ENCODE assay signal across 1 cellular context in genomic region chr6:129578315-129578714, GRCh38.
TF ChIP-seq lines count a peak whose summit lies in the region.

No MANE protein-coding gene starts in this region.

TF ChIP-seq in K562, 482 proteins besides CTCF, POLR2A, EP300 and RAD21 (continued from another document):
- TF ChIP-seq TEAD2 (tag; IDR thresholded peaks at IDR 0.05), result no peak
- TF ChIP-seq GABPB2 (CRISPR knock-in tag; conservative IDR thresholded peaks at IDR 0.05), result no peak
- no peak for TF ChIP-seq CTBP1 (IDR thresholded peaks at IDR 0.05; ENCODE audit: borderline replicate concordance)
- no peak for TF ChIP-seq NFE2L1 (tag; IDR thresholded peaks at IDR 0.05; ENCODE audit: borderline replicate concordance, low read depth)
- TF ChIP-seq SMAD1 (IDR thresholded peaks at IDR 0.05; ENCODE audit: low read depth, low read length, partially characterized antibody), result no peak
- no peak for TF ChIP-seq PTRF (tag; IDR thresholded peaks at IDR 0.05)
- TF ChIP-seq ZNF551 (CRISPR knock-in tag; IDR thresholded peaks at IDR 0.05), result no peak
- TF ChIP-seq SIX5 (IDR thresholded peaks at IDR 0.05; ENCODE audit: borderline replicate concordance in 1 of 2, insufficient read depth in 1 of 2, low read depth in 1 of 2, low read length in 2 of 2), result no peak
- TF ChIP-seq ZNF316 (IDR thresholded peaks at IDR 0.05), result peak; percentile 72
- no peak for TF ChIP-seq KDM5B (IDR thresholded peaks at IDR 0.05; ENCODE audit: insufficient replicate concordance, low read depth, low read length)
- no peak for TF ChIP-seq ZEB2 (IDR thresholded peaks at IDR 0.05)
- peak; percentile 45 for TF ChIP-seq TCF3 (CRISPR knock-in tag; IDR thresholded peaks at IDR 0.05)
- TF ChIP-seq SREBF2 (CRISPR knock-in tag; IDR thresholded peaks at IDR 0.05), result no peak
- TF ChIP-seq ZBTB7A (IDR thresholded peaks at IDR 0.05; ENCODE audit: borderline replicate concordance, control insufficient read depth, low read depth, low read length), result no peak
- TF ChIP-seq, protein P1, sequence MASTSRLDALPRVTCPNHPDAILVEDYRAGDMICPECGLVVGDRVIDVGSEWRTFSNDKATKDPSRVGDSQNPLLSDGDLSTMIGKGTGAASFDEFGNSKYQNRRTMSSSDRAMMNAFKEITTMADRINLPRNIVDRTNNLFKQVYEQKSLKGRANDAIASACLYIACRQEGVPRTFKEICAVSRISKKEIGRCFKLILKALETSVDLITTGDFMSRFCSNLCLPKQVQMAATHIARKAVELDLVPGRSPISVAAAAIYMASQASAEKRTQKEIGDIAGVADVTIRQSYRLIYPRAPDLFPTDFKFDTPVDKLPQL (IDR thresholded peaks at IDR 0.05; ENCODE audit: extremely low read depth, insufficient read length), result no peak
- no peak for TF ChIP-seq ETS1 (conservative IDR thresholded peaks at IDR 0.05; ENCODE audit: control insufficient read depth, low read depth, low read length)
- peak; percentile 51 for TF ChIP-seq CBFA2T3 (IDR thresholded peaks at IDR 0.05)
- no peak for TF ChIP-seq PHB (CRISPR knock-in tag; IDR thresholded peaks at IDR 0.05)
- TF ChIP-seq RFX1 (IDR thresholded peaks at IDR 0.05), result no peak
- no peak for TF ChIP-seq BRCA1 (IDR thresholded peaks at IDR 0.05)
- no peak for TF ChIP-seq BRCA1 (CRISPR knock-in tag; IDR thresholded peaks at IDR 0.05)
- no peak for TF ChIP-seq TRIM24 (IDR thresholded peaks at IDR 0.05)
- no peak for TF ChIP-seq ZFP91 (CRISPR knock-in tag; IDR thresholded peaks at IDR 0.05)
- no peak for TF ChIP-seq ZNF57 (CRISPR knock-in tag; IDR thresholded peaks at IDR 0.05)
- TF ChIP-seq SIN3B (IDR thresholded peaks at IDR 0.05; ENCODE audit: low read depth), result no peak
- TF ChIP-seq ZBED1 (IDR thresholded peaks at IDR 0.05), result no peak
- no peak for TF ChIP-seq ZBTB17 (CRISPR knock-in tag; IDR thresholded peaks at IDR 0.05)
- no peak for TF ChIP-seq ETV6 (IDR thresholded peaks at IDR 0.05; ENCODE audit: borderline replicate concordance in 1 of 2, low read depth in 2 of 2, low read length in 1 of 2)
- no peak for TF ChIP-seq ETV6 (CRISPR knock-in tag; IDR thresholded peaks at IDR 0.05; ENCODE audit: borderline replicate concordance)
- TF ChIP-seq, protein P2, sequence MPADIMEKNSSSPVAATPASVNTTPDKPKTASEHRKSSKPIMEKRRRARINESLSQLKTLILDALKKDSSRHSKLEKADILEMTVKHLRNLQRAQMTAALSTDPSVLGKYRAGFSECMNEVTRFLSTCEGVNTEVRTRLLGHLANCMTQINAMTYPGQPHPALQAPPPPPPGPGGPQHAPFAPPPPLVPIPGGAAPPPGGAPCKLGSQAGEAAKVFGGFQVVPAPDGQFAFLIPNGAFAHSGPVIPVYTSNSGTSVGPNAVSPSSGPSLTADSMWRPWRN (IDR thresholded peaks at IDR 0.05; ENCODE audit: low read depth), result no peak
- TF ChIP-seq ZNF12 (CRISPR knock-in tag; IDR thresholded peaks at IDR 0.05), result no peak
- TF ChIP-seq NFYB (IDR thresholded peaks at IDR 0.05; ENCODE audit: extremely low read depth, insufficient read length), result no peak
- TF ChIP-seq ZNF695 (CRISPR knock-in tag; IDR thresholded peaks at IDR 0.05), result no peak
- no peak for TF ChIP-seq RBM14 (IDR thresholded peaks at IDR 0.05; ENCODE audit: borderline replicate concordance, insufficient read depth, low read depth, low read length)
- no peak for TF ChIP-seq KAT8 (IDR thresholded peaks at IDR 0.05; ENCODE audit: low read depth)
- no peak for TF ChIP-seq BCOR (IDR thresholded peaks at IDR 0.05)
- TF ChIP-seq PHB2 (IDR thresholded peaks at IDR 0.05; ENCODE audit: low read depth), result no peak
- TF ChIP-seq CC2D1A (IDR thresholded peaks at IDR 0.05), result no peak
- no peak for TF ChIP-seq NCOA1 (IDR thresholded peaks at IDR 0.05; ENCODE audit: low read depth)
- no peak for TF ChIP-seq CSDE1 (IDR thresholded peaks at IDR 0.05)
- no peak for TF ChIP-seq ZNF41 (CRISPR knock-in tag; conservative IDR thresholded peaks at IDR 0.05)
- peak; percentile 69 for TF ChIP-seq MEIS2 (IDR thresholded peaks at IDR 0.05; ENCODE audit: partially characterized antibody)
- no peak for TF ChIP-seq NRF1 (conservative IDR thresholded peaks at IDR 0.05 in 1 of 2, IDR thresholded peaks at IDR 0.05 in 1 of 2)
- TF ChIP-seq SMARCE1 (IDR thresholded peaks at IDR 0.05), result no peak
- no peak for TF ChIP-seq SIN3A (IDR thresholded peaks at IDR 0.05; ENCODE audit: borderline replicate concordance in 2 of 2, control insufficient read depth in 1 of 2, low read depth in 2 of 2, low read length in 2 of 2)
- TF ChIP-seq HDAC2 (IDR thresholded peaks at IDR 0.05), result no peak
- TF ChIP-seq CBX8 (IDR thresholded peaks at IDR 0.05; ENCODE audit: borderline replicate concordance, extremely low read depth, low read depth, low read length, poor library complexity, severe bottlenecking), result no peak
- TF ChIP-seq ZC3H8 (IDR thresholded peaks at IDR 0.05), result no peak
- TF ChIP-seq CBFB (CRISPR knock-in tag; IDR thresholded peaks at IDR 0.05), result no peak
- TF ChIP-seq TAF9B (IDR thresholded peaks at IDR 0.05; ENCODE audit: partially characterized antibody), result no peak
